Comparison of ENCODE assay signal across 22 cellular contexts in genomic region chr5:135830384-135831275, GRCh38. TPM values are rescaled to one million over a fixed set of nuclear protein-coding genes. Genes with fewer than 3 reads are reported as not detected.
DNase-seq lines count a peak whose midpoint lies in the region; ATAC-seq, FAIRE-seq and TF ChIP-seq lines count a peak whose summit lies in the region.
"Had no signal": no experiment of that assay in that cellular context is flagged by ENCODE, and none has a peak within 500 bp of the region (broad histone marks: within the 10 kb centered on the region; RNA-seq: fewer than 3 reads in every experiment).

No MANE protein-coding gene starts in this region.

- H3K4me1 ChIP-seq in HCT116 (ENCODE audit: control insufficient read depth in 1 of 2, insufficient read depth in 2 of 2, low read length in 2 of 2), result peaks cover 0 to 17% of the 10 kb centered on the region in 2 experiments; a peak in 1 of 4 replicates
- H3K4me1 ChIP-seq in mammary epithelial cell (ENCODE audit: insufficient read depth, low read length), result peaks cover 10% of the 10 kb centered on the region

- CTCF ChIA-PET in HCT116 (lab: Charles Lee), result interaction anchor here (0.8 to 4.3 kb wide), 14 partner anchors 12 to 373 kb away, joined by 3 to 38 read pairs (median 5); no protein-coding TSS in a partner anchor
- CTCF ChIA-PET in mammary epithelial cell (lab: Charles Lee; ENCODE audit: low non-redundant PET), result interaction anchor here (1.0 kb wide), 1 partner anchor 277 kb away, joined by 8 read pairs; no protein-coding TSS in a partner anchor
- CTCF ChIA-PET in activated naive CD4-positive, alpha-beta T cell treated with anti-CD3 and anti-CD28 coated beads for 36 hours (lab: Charles Lee), result interaction anchor here (0.9 to 2.2 kb wide), 6 partner anchors 9 to 275 kb away, joined by 3 to 16 read pairs (median 6); no protein-coding TSS in a partner anchor

- H3K4me3 ChIP-seq in HCT116 (replicated peaks in 1 of 2; ENCODE audit: low read depth in 1 of 2, low read length in 2 of 2), result no peak overlapping the region
- H3K4me3 ChIP-seq in bronchial epithelial cell (ENCODE audit: low read depth, low read length), result no peak overlapping the region
- H3K4me3 ChIP-seq in mammary epithelial cell (replicated peaks in 1 of 3; ENCODE audit: insufficient read depth in 1 of 3, low read depth in 2 of 3, low read length in 3 of 3), result no peak overlapping the region
- H3K4me3 ChIP-seq: left lung, thoracic aorta had no signal

- no peaks in the 10 kb centered on the region for H3K36me3 Mint-ChIP-seq in mesothelial cell of epicardium
- no peaks in the 10 kb centered on the region for H3K36me3 Mint-ChIP-seq in activated naive CD4-positive, alpha-beta T cell treated with anti-CD3 and anti-CD28 coated beads for 36 hours (ENCODE audit: low read depth)
- H3K36me3 Mint-ChIP-seq: CD4-positive, CD25-positive, alpha-beta regulatory T cell; natural killer cell had no signal

- no peak for TF ChIP-seq RAD21 in HCT116 (IDR thresholded peaks at IDR 0.05; ENCODE audit: low read depth)

- RAD21 ChIA-PET in HCT116 (lab: Charles Lee; ENCODE audit: low non-redundant PET in 1 of 2, low total read pairs in 2 of 2, uncharacterized antibody in 2 of 2, unreplicated experiment in 2 of 2), result interaction anchor here (0.8 to 1.4 kb wide), 5 partner anchors 264 to 277 kb away, joined by 3 to 7 read pairs (median 3); no protein-coding TSS in a partner anchor

- peaks cover 3% of the 10 kb centered on the region for H3K4me1 Mint-ChIP-seq in mesothelial cell of epicardium
- H3K4me1 Mint-ChIP-seq in activated naive CD4-positive, alpha-beta T cell treated with anti-CD3 and anti-CD28 coated beads for 36 hours (ENCODE audit: low read depth), result peaks cover 4% of the 10 kb centered on the region

- DNase-seq in HCT116 (ENCODE audit: low read depth, low spot score) (no peak), bronchial epithelial cell (ENCODE audit: low read depth) (no peak), mesothelial cell of epicardium (ENCODE audit: low spot score in 2 of 2, unreplicated experiment in 2 of 2) (no peak), substantia nigra (lab: John Stamatoyannopoulos, UW) (no peak), mammary epithelial cell (no peak)
- no peak for DNase-seq in activated naive CD4-positive, alpha-beta T cell treated with anti-CD3 and anti-CD28 coated beads for 36 hours
- DNase-seq: activated CD4-positive, alpha-beta T cell treated with anti-CD3 and anti-CD28 coated beads, Interleukin-2, amount 50 U/mL, for 4 hours; activated CD4-positive, CD25-positive, alpha-beta regulatory T cell; DMS153; GF-D8; natural killer cell; NCI-H187 treated with DMSO at 0.1 percent for 48 hours; SIG-M5; stimulated activated naive CD4-positive, alpha-beta T cell treated with Interleukin-2 at 50 U/mL for 16 hours had no signal

- no peak for ATAC-seq in HCT116
- no peak for ATAC-seq in HG03565 (IDR thresholded peaks at IDR 0.05; ENCODE audit: unreplicated experiment)

- whole genome bisulfite sequencing in mammary epithelial cell (ENCODE audit: low coverage, missing lambda C conversion rate), result 51% methylated on average over 14 of the region's 14 CpGs

- H4K20me1 ChIP-seq in HCT116 (ENCODE audit: insufficient read depth), result no peaks in the 10 kb centered on the region
- H4K20me1 ChIP-seq in mammary epithelial cell (ENCODE audit: insufficient read depth, low read length), result no peaks in the 10 kb centered on the region

- H3K4me3 Mint-ChIP-seq in mesothelial cell of epicardium, result no peak overlapping the region
- no peak overlapping the region for H3K4me3 Mint-ChIP-seq in activated naive CD4-positive, alpha-beta T cell treated with anti-CD3 and anti-CD28 coated beads for 36 hours
- H3K4me3 Mint-ChIP-seq: activated T-helper 17 cell treated with anti-CD3 and anti-CD28 coated beads, Interleukin-2, amount 50 U/mL, for 72 hours; CD4-positive, CD25-positive, alpha-beta regulatory T cell; central memory CD8-positive, alpha-beta T cell; natural killer cell had no signal

- in situ Hi-C loops in mammary epithelial cell (cut with MboI; ENCODE audit: low sequenced_read_pairs in 2 of 2), result loop anchor here (5.0 to 25.0 kb wide), 4 partner anchors 93 to 366 kb away; no protein-coding TSS in a partner anchor

- H3K9ac ChIP-seq in HCT116 (ENCODE audit: low read length) (no peak overlapping the region), mammary epithelial cell (ENCODE audit: insufficient read depth, low read length) (no peak overlapping the region)

- TF ChIP-seq POLR2A in HCT116 (IDR thresholded peaks at IDR 0.05; ENCODE audit: borderline replicate concordance, extremely low read depth, insufficient read depth, insufficient read length), result no peak

- dilution Hi-C loops in mammary epithelial cell (cut with HindIII; ENCODE audit: low sequenced_read_pairs), result loop anchor here (5.0 kb wide), 3 partner anchors 88 to 368 kb away; no protein-coding TSS in a partner anchor

- H3K4me2 ChIP-seq in HCT116 (ENCODE audit: low read length) (peak overlapping the region; percentile 44; the same call in 1 of the 2 replicates), mammary epithelial cell (ENCODE audit: insufficient read depth, low read depth, low read length) (no peak overlapping the region)

- FAIRE-seq in bronchial epithelial cell (lab: Jason Lieb, UNC), result peak; percentile 62

- BruUV-seq in HCT116 (replicated peaks; lab: Mats Ljungman, UMichigan) (no TSS peak), mammary epithelial cell (replicated peaks; lab: Mats Ljungman, UMichigan) (no TSS peak)

- H3K9me3 ChIP-seq in HCT116 (ENCODE audit: control insufficient read depth in 1 of 2, insufficient read depth in 1 of 2, low read depth in 1 of 2, low read length in 2 of 2) (no peaks in the 10 kb centered on the region), mammary epithelial cell (replicated peaks; ENCODE audit: insufficient read depth, low read length) (no peaks in the 10 kb centered on the region)
- H3K9me3 ChIP-seq: left lung, thoracic aorta had no signal

- no peak overlapping the region for H3K27ac ChIP-seq in C4-2B
- H3K27ac ChIP-seq in HCT116 (ENCODE audit: low read depth, low read length), result no peak overlapping the region
- H3K27ac ChIP-seq in substantia nigra (ENCODE audit: low read depth, low read length, poor library complexity, severe bottlenecking), result no peak overlapping the region
- no peak overlapping the region for H3K27ac ChIP-seq in mammary epithelial cell (ENCODE audit: insufficient read depth, low read depth, low read length)
- H3K27ac ChIP-seq: left lung, thoracic aorta had no signal

- no peaks in the 10 kb centered on the region for H3K79me2 ChIP-seq in HCT116 (ENCODE audit: insufficient read depth, low read length)
- no peaks in the 10 kb centered on the region for H3K79me2 ChIP-seq in mammary epithelial cell (ENCODE audit: insufficient read depth, low read length)

- H3K36me3 ChIP-seq in HCT116 (ENCODE audit: control insufficient read depth in 1 of 2, insufficient read depth in 2 of 2, low read length in 2 of 2), result no peaks in the 10 kb centered on the region
- H3K36me3 ChIP-seq in bronchial epithelial cell (ENCODE audit: control insufficient read depth, insufficient read depth, low read length), result no peaks in the 10 kb centered on the region
- H3K36me3 ChIP-seq in mammary epithelial cell (ENCODE audit: insufficient read depth, low read length), result no peaks in the 10 kb centered on the region
- H3K36me3 ChIP-seq: left lung, thoracic aorta had no signal

- no peaks in the 10 kb centered on the region for H3K9me3 Mint-ChIP-seq in mesothelial cell of epicardium
- no peaks in the 10 kb centered on the region for H3K9me3 Mint-ChIP-seq in activated naive CD4-positive, alpha-beta T cell treated with anti-CD3 and anti-CD28 coated beads for 36 hours
- H3K9me3 Mint-ChIP-seq: activated T-helper 17 cell treated with anti-CD3 and anti-CD28 coated beads, Interleukin-2, amount 50 U/mL, for 72 hours; CD4-positive, CD25-positive, alpha-beta regulatory T cell; central memory CD8-positive, alpha-beta T cell; natural killer cell had no signal

- H3K27me3 ChIP-seq in HCT116 (ENCODE audit: insufficient read depth, low read length) (no peaks in the 10 kb centered on the region), bronchial epithelial cell (ENCODE audit: control insufficient read depth, insufficient read depth, low read length) (peaks cover 25% of the 10 kb centered on the region), mammary epithelial cell (ENCODE audit: insufficient read depth, low read length) (peaks cover 4% of the 10 kb centered on the region)

- no peaks in the 10 kb centered on the region for H3K9me2 ChIP-seq in HCT116 (ENCODE audit: insufficient read depth)

- H3K27me3 Mint-ChIP-seq in mesothelial cell of epicardium (ENCODE audit: low read depth), result peaks cover 82% of the 10 kb centered on the region
- H3K27me3 Mint-ChIP-seq in activated naive CD4-positive, alpha-beta T cell treated with anti-CD3 and anti-CD28 coated beads for 36 hours (ENCODE audit: low read depth), result peaks cover 43% of the 10 kb centered on the region

- intact Hi-C loops in HCT116 (cut with micrococcal nuclease), result loop anchor here (1.0 to 2.0 kb wide), 2 partner anchors 270 to 368 kb away; no protein-coding TSS in a partner anchor
- intact Hi-C loops in mammary epithelial cell (cut with micrococcal nuclease), result loop anchor here (1.0 kb wide), 5 partner anchors 89 to 368 kb away; no protein-coding TSS in a partner anchor
- intact Hi-C loops in activated naive CD4-positive, alpha-beta T cell treated with anti-CD3 and anti-CD28 coated beads for 36 hours (cut with micrococcal nuclease), result loop anchor here (1.0 to 2.0 kb wide), 2 partner anchors 270 to 364 kb away; no protein-coding TSS in a partner anchor

- POLR2A ChIA-PET in HCT116 (lab: Charles Lee), result interaction anchor here (1.0 kb wide), 1 partner anchor 264 kb away, joined by 4 read pairs; no protein-coding TSS in a partner anchor

- peak; percentile 76 for TF ChIP-seq CTCF in C4-2B (conservative IDR thresholded peaks at IDR 0.05)
- TF ChIP-seq CTCF in HCT116 (IDR thresholded peaks at IDR 0.05 in 2 of 3, conservative IDR thresholded peaks at IDR 0.05 in 1 of 3; ENCODE audit: borderline replicate concordance in 1 of 3, insufficient read depth in 1 of 3, low read depth in 2 of 3, low read length in 2 of 3), result no peak
- TF ChIP-seq CTCF in bronchial epithelial cell (IDR thresholded peaks at IDR 0.05; ENCODE audit: insufficient read depth, low read length, severe bottlenecking), result no peak
- TF ChIP-seq CTCF in mesothelial cell of epicardium (IDR thresholded peaks at IDR 0.05; ENCODE audit: unreplicated experiment), result peak; percentile 37
- TF ChIP-seq CTCF in mammary epithelial cell (conservative IDR thresholded peaks at IDR 0.05 in 1 of 2, IDR thresholded peaks at IDR 0.05 in 1 of 2; ENCODE audit: extremely low read depth in 1 of 2, insufficient read depth in 1 of 2, low read depth in 1 of 2, low read length in 2 of 2), result no peak

- H2AFZ ChIP-seq in HCT116 (ENCODE audit: low read depth, low read length, poor library complexity, severe bottlenecking) (no peak overlapping the region), mammary epithelial cell (ENCODE audit: low read depth, low read length) (no peak overlapping the region)

- no peak overlapping the region for H3K27ac Mint-ChIP-seq in mesothelial cell of epicardium
- H3K27ac Mint-ChIP-seq in activated naive CD4-positive, alpha-beta T cell treated with anti-CD3 and anti-CD28 coated beads for 36 hours, result no peak overlapping the region
- H3K27ac Mint-ChIP-seq: activated T-helper 17 cell treated with anti-CD3 and anti-CD28 coated beads, Interleukin-2, amount 50 U/mL, for 72 hours; CD4-positive, CD25-positive, alpha-beta regulatory T cell; natural killer cell had no signal

RNA-seq across cellular contexts. Expression of gene SLC25A48, which starts 3.8 kb away (rescaled TPM):
- 2.8 TPM for total RNA-seq in HCT116 (2021; ENCODE audit: unreplicated experiment)
- 1.1 and 2.0 TPM in 2 replicates for polyA plus RNA-seq in HCT116 (2012)
- not detected in 2 replicates for total RNA-seq in bronchial epithelial cell
- total RNA-seq in mesothelial cell of epicardium, result 0.93 to 1.5 TPM (median 1.2 TPM) in 3 replicates
- total RNA-seq in mammary epithelial cell, result under 1 TPM in 1 of 2 donors, not detected in 1; 0.17 TPM
- polyA plus RNA-seq in mammary epithelial cell, result 0.05 TPM
- not detected for polyA minus RNA-seq in mammary epithelial cell
- total RNA-seq in activated naive CD4-positive, alpha-beta T cell treated with anti-CD3 and anti-CD28 coated beads for 36 hours, result not detected
- total RNA-seq: activated T-helper 17 cell treated with anti-CD3 and anti-CD28 coated beads, Interleukin-2, amount 50 U/mL, for 72 hours; CD4-positive, CD25-positive, alpha-beta regulatory T cell; LHCN-M2; natural killer cell had no signal
- polyA plus RNA-seq: CD4-positive, CD25-positive, alpha-beta regulatory T cell had no signal

Comparison
In these comparisons a context has a peak if more than half of its experiments do, and no peak if none do; other contexts are left out.
1. CTCF ChIP-seq: peak in C4-2B (single experiment) and mesothelial cell of epicardium (single experiment); none in HCT116 (0 of 3), bronchial epithelial cell (single experiment) and mammary epithelial cell (0 of 2).